ENCODE assay signal across 25 cellular contexts in genomic region chr10:14334771-14335170, GRCh38.
"Had no signal": no experiment of that assay in that cellular context is flagged by ENCODE, and none has a peak within 500 bp of the region (broad histone marks: within the 10 kb centered on the region; RNA-seq: fewer than 3 reads in every experiment).

No MANE protein-coding gene starts in this region.

- H3K4me3 Mint-ChIP-seq: dendritic cell treated with granulocyte-macrophage colony-stimulating factor and Interleukin-4, amounts not matched to agents 40 ng/mL and 50 ng/mL, for 4 days; effector memory CD8-positive, alpha-beta T cell; immature natural killer cell; naive thymus-derived CD4-positive, alpha-beta T cell had no signal

- H3K27ac ChIP-seq: colonic mucosa, esophagus squamous epithelium, gastrocnemius medialis, heart right ventricle, hepatocyte, lower lobe of right lung had no signal

- H3K4me2 ChIP-seq: hepatocyte had no signal

- H3K79me2 ChIP-seq: hepatocyte had no signal

- H3K36me3 ChIP-seq: colonic mucosa, esophagus squamous epithelium, gastrocnemius medialis, heart right ventricle, lower lobe of right lung had no signal

- H3K4me3 ChIP-seq: colonic mucosa, esophagus squamous epithelium, gastrocnemius medialis, heart right ventricle, hepatocyte, lower lobe of right lung had no signal

- H3K9me3 Mint-ChIP-seq: dendritic cell treated with granulocyte-macrophage colony-stimulating factor and Interleukin-4, amounts not matched to agents 40 ng/mL and 50 ng/mL, for 4 days; effector memory CD8-positive, alpha-beta T cell; immature natural killer cell; naive thymus-derived CD4-positive, alpha-beta T cell had no signal

- H3K4me1 Mint-ChIP-seq: immature natural killer cell; naive thymus-derived CD4-positive, alpha-beta T cell had no signal

- H3K27me3 ChIP-seq: gastrocnemius medialis, hepatocyte had no signal

- ATAC-seq: effector memory CD8-positive, alpha-beta T cell; gastrocnemius medialis; heart right ventricle; left colon; left lobe of liver; left ventricle myocardium superior; lower lobe of right lung; naive thymus-derived CD4-positive, alpha-beta T cell had no signal

- H3K9me3 ChIP-seq: colonic mucosa, esophagus squamous epithelium, gastrocnemius medialis, heart right ventricle, lower lobe of right lung had no signal

- H3K4me1 ChIP-seq: colonic mucosa, esophagus squamous epithelium, gastrocnemius medialis, heart right ventricle, lower lobe of right lung had no signal

- H3K36me3 Mint-ChIP-seq: immature natural killer cell had no signal

- H3K27ac Mint-ChIP-seq: dendritic cell treated with granulocyte-macrophage colony-stimulating factor and Interleukin-4, amounts not matched to agents 40 ng/mL and 50 ng/mL, for 4 days; effector memory CD8-positive, alpha-beta T cell; immature natural killer cell; naive thymus-derived CD4-positive, alpha-beta T cell had no signal

- DNase-seq: colonic mucosa; cortex of kidney; effector CD8-positive, alpha-beta T cell; effector memory CD8-positive, alpha-beta T cell; esophagus squamous epithelium; foreskin fibroblast; foreskin melanocyte; gastrocnemius medialis; glutamatergic neuron; head of caudate nucleus; heart right ventricle; hypothalamus; immature natural killer cell; islet precursor cell; kidney; kidney glomerular epithelial cell; left colon; left ventricle myocardium superior; lower lobe of right lung; mesenchymal stem cell; midbrain; naive thymus-derived CD4-positive, alpha-beta T cell had no signal
